Comparison of ENCODE assay signal across 8 cellular contexts in the genomic region with DNA sequence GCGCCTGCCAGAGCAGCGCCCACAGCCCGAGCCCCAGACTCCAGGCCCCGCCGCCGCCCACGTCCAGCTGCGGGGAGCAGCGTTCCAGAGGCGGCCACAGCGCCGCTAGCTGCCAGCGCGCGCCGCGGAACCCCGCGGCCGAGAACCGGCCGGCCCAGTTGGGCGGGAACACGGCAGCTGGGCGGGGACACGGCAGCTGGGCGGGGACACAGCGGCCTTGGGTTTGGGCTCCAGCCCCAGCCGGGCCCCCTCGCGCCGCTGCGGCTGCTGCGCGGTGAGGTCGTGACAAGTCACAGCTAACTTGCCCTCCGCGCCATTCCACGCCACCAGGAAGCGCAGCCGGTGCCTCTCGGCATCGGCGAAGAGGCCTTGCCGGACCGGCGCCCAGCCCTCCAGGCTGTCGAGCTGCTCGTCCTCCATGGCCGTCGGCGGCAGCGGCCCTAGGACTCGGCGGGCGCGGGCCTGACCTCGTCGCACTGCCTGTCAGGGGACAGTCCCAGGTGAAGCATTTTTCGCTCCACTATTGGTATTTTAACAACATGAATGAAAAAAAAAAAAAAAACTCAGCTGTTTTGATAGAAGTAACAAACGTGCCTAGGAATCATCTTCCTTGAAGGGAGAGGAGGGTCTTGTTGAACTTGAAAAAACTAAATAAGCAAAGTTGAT. TPM values are rescaled to one million over a fixed set of nuclear protein-coding genes. Genes with fewer than 3 reads are reported as not detected.
A peak's percentile ranks its signal among the peaks of the same experiment; 100 is the strongest.
DNase-seq lines count a peak whose midpoint lies in the region; ATAC-seq and TF ChIP-seq lines count a peak whose summit lies in the region.
"Not testable (repeated sequence)": the region's sequence is repeated elsewhere in the genome, so short reads cannot be mapped to it uniquely, and the experiment has no call there.

No MANE protein-coding gene starts in this region.

- peak overlapping the region; percentile 38 for H3K4me3 Mint-ChIP-seq in CD4-positive, alpha-beta T cell
- H3K4me3 Mint-ChIP-seq in T-helper 1 cell treated with Interleukin-12 subunit alpha and Interleukin-12 subunit beta and Interleukin-4 antibody, amounts not matched to agents 30 μg/mL and 1 μg/mL, for 36 hours: peak overlapping the region; percentile 28
- peak overlapping the region; percentile 74 for H3K4me3 Mint-ChIP-seq in activated naive CD8-positive, alpha-beta T cell treated with anti-CD3 and anti-CD28 coated beads for 36 hours
- H3K4me3 Mint-ChIP-seq in natural killer cell treated with Interleukin-12 subunit alpha and Interleukin-12 subunit beta and Interleukin-15 and Interleukin-18, amount 100 ng/mL, for 72 hours: peak overlapping the region; percentile 34

- H3K27me3 ChIP-seq in CD4-positive, alpha-beta T cell (ENCODE audit: control insufficient read depth, insufficient read depth, low read length): not testable (repeated sequence)

- not testable (repeated sequence) for H3K27me3 Mint-ChIP-seq in CD4-positive, alpha-beta T cell; T-helper 1 cell treated with Interleukin-12 subunit alpha and Interleukin-12 subunit beta and Interleukin-4 antibody, amounts not matched to agents 30 μg/mL and 1 μg/mL, for 36 hours (ENCODE audit: low read depth); activated naive CD8-positive, alpha-beta T cell treated with anti-CD3 and anti-CD28 coated beads for 36 hours; natural killer cell treated with Interleukin-12 subunit alpha and Interleukin-12 subunit beta and Interleukin-15 and Interleukin-18, amount 100 ng/mL, for 72 hours

- H3K9me3 ChIP-seq in CD4-positive, alpha-beta T cell (ENCODE audit: control insufficient read depth, low read length): not testable (repeated sequence)

- ATAC-seq in CD4-positive, alpha-beta T cell (ENCODE audit: poor library complexity): peak; percentile 88
- peak; percentile 90 for ATAC-seq in GM21390 (IDR thresholded peaks at IDR 0.05; ENCODE audit: unreplicated experiment)
- peak; percentile 90 for ATAC-seq in HG03354 (IDR thresholded peaks at IDR 0.05; ENCODE audit: poor library complexity, severe bottlenecking, unreplicated experiment)
- ATAC-seq in natural killer cell treated with Interleukin-12 subunit alpha and Interleukin-12 subunit beta and Interleukin-15 and Interleukin-18, amount 100 ng/mL, for 72 hours: peak; percentile 99

- POLR2A ChIA-PET in CD4-positive, alpha-beta T cell (lab: Charles Lee): not testable (repeated sequence)

- not testable (repeated sequence) for H3K9me3 Mint-ChIP-seq in CD4-positive, alpha-beta T cell; T-helper 1 cell treated with Interleukin-12 subunit alpha and Interleukin-12 subunit beta and Interleukin-4 antibody, amounts not matched to agents 30 μg/mL and 1 μg/mL, for 36 hours; activated naive CD8-positive, alpha-beta T cell treated with anti-CD3 and anti-CD28 coated beads for 36 hours; natural killer cell treated with Interleukin-12 subunit alpha and Interleukin-12 subunit beta and Interleukin-15 and Interleukin-18, amount 100 ng/mL, for 72 hours

- TF ChIP-seq CTCF in CD4-positive, alpha-beta T cell (IDR thresholded peaks at IDR 0.05): not testable (repeated sequence)

- not testable (repeated sequence) for H3K27ac Mint-ChIP-seq in CD4-positive, alpha-beta T cell; T-helper 1 cell treated with Interleukin-12 subunit alpha and Interleukin-12 subunit beta and Interleukin-4 antibody, amounts not matched to agents 30 μg/mL and 1 μg/mL, for 36 hours; natural killer cell treated with Interleukin-12 subunit alpha and Interleukin-12 subunit beta and Interleukin-15 and Interleukin-18, amount 100 ng/mL, for 72 hours
- H3K27ac Mint-ChIP-seq in activated naive CD8-positive, alpha-beta T cell treated with anti-CD3 and anti-CD28 coated beads for 36 hours: peak overlapping the region; percentile 63

- DNase-seq in CD4-positive, alpha-beta T cell: peak; percentile 2 to 52 (median 8)
- peak; percentile 81 for DNase-seq in activated naive CD8-positive, alpha-beta T cell treated with anti-CD3 and anti-CD28 coated beads for 36 hours
- DNase-seq in glomerular visceral epithelial cell (ENCODE audit: extremely low spot score): peak; percentile 11
- DNase-seq in natural killer cell treated with Interleukin-12 subunit alpha and Interleukin-12 subunit beta and Interleukin-15 and Interleukin-18, amount 100 ng/mL, for 72 hours (ENCODE audit: low spot score): peak; percentile 84
- DNase-seq in stimulated activated CD8-positive, alpha-beta memory T cell treated with anti-CD3 and anti-CD28 coated beads, Interleukin-15, amount 100 ng/mL, for 1 hour (ENCODE audit: low read depth): peak; percentile 0

- not testable (repeated sequence) for H3K36me3 Mint-ChIP-seq in CD4-positive, alpha-beta T cell (ENCODE audit: low read depth); T-helper 1 cell treated with Interleukin-12 subunit alpha and Interleukin-12 subunit beta and Interleukin-4 antibody, amounts not matched to agents 30 μg/mL and 1 μg/mL, for 36 hours (ENCODE audit: low read depth); activated naive CD8-positive, alpha-beta T cell treated with anti-CD3 and anti-CD28 coated beads for 36 hours; natural killer cell treated with Interleukin-12 subunit alpha and Interleukin-12 subunit beta and Interleukin-15 and Interleukin-18, amount 100 ng/mL, for 72 hours

- intact Hi-C loops in CD4-positive, alpha-beta T cell (cut with DNase I, micrococcal nuclease): not testable (repeated sequence)

- not testable (repeated sequence) for H3K27ac ChIP-seq in CD4-positive, alpha-beta T cell (ENCODE audit: low read depth, low read length)

- CTCF ChIA-PET in CD4-positive, alpha-beta T cell (lab: Charles Lee): not testable (repeated sequence)

- not testable (repeated sequence) for H3K4me1 Mint-ChIP-seq in CD4-positive, alpha-beta T cell (ENCODE audit: low read depth); T-helper 1 cell treated with Interleukin-12 subunit alpha and Interleukin-12 subunit beta and Interleukin-4 antibody, amounts not matched to agents 30 μg/mL and 1 μg/mL, for 36 hours (ENCODE audit: low read depth); activated naive CD8-positive, alpha-beta T cell treated with anti-CD3 and anti-CD28 coated beads for 36 hours; natural killer cell treated with Interleukin-12 subunit alpha and Interleukin-12 subunit beta and Interleukin-15 and Interleukin-18, amount 100 ng/mL, for 72 hours (ENCODE audit: low read depth in 2 of 2)

RNA-seq across cellular contexts. Expression of gene GOLGA8N, which starts 56.6 kb away (rescaled TPM):
- 1 to 10 TPM; 4.3 to 4.4 TPM for total RNA-seq in CD4-positive, alpha-beta T cell
- total RNA-seq in activated naive CD8-positive, alpha-beta T cell treated with anti-CD3 and anti-CD28 coated beads for 36 hours: 1 to 10 TPM; 3.0 to 4.0 TPM
- 100 to 1,000 TPM in 1 of 2 donors, 10 to 100 TPM in 1; 65.7 to 150 TPM for total RNA-seq in natural killer cell treated with Interleukin-12 subunit alpha and Interleukin-12 subunit beta and Interleukin-15 and Interleukin-18, amount 100 ng/mL, for 72 hours

Comparison
In these comparisons a context has a peak if more than half of its experiments do, and no peak if none do; other contexts are left out.
1. DNase-seq: peak in every context shown above with its lines; median percentile 84 in natural killer cell treated with Interleukin-12 subunit alpha and Interleukin-12 subunit beta and Interleukin-15 and Interleukin-18, amount 100 ng/mL, for 72 hours; 81 in activated naive CD8-positive, alpha-beta T cell treated with anti-CD3 and anti-CD28 coated beads for 36 hours; 11 in glomerular visceral epithelial cell; 8 in CD4-positive, alpha-beta T cell; 0 in stimulated activated CD8-positive, alpha-beta memory T cell treated with anti-CD3 and anti-CD28 coated beads, Interleukin-15, amount 100 ng/mL, for 1 hour.
2. RNA of gene GOLGA8N, which starts 56.6 kb away (total RNA-seq): 65.7 to 150 TPM in natural killer cell treated with Interleukin-12 subunit alpha and Interleukin-12 subunit beta and Interleukin-15 and Interleukin-18, amount 100 ng/mL, for 72 hours; 4.3 to 4.4 TPM in CD4-positive, alpha-beta T cell and 3.0 to 4.0 TPM in activated naive CD8-positive, alpha-beta T cell treated with anti-CD3 and anti-CD28 coated beads for 36 hours; every median in the first group is over 10 times any median in the second.
3. Peak in every context shown above with its lines, with median percentiles within 50 percentile points of each other: ATAC-seq and H3K4me3 Mint-ChIP-seq.